Comparison of ENCODE assay signal across 13 cellular contexts in the genomic region with DNA sequence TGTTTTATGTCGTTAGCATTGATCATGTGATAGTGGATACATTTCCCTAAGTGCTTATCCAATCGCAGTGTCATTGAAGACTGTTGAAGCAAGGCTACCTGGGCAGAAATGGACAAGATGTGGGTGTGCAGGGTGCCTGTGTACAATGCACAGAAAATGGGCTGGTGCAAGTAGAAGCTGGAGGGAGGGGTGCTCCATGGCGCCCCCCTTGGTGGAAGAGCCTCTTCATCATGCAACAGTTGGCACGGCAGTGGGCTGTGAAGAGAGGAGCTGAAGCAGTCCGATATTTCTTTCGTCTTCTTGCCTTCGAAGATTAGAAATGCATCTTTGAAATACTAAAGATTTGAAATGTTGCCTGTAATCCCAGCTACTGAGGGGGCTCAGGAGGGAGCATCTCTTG.
A peak's percentile ranks its signal among the peaks of the same experiment; 100 is the strongest.
DNase-seq lines count a peak whose midpoint lies in the region; ATAC-seq and TF ChIP-seq lines count a peak whose summit lies in the region.
"Had no signal": no experiment of that assay in that cellular context is flagged by ENCODE, and none has a peak within 500 bp of the region (broad histone marks: within the 10 kb centered on the region; RNA-seq: fewer than 3 reads in every experiment).

No MANE protein-coding gene starts in this region.

- H3K4ac ChIP-seq in mesendoderm (ENCODE audit: low read depth, low read length) = no peak overlapping the region

- POLR2A ChIA-PET in GM10248 (lab: Yijun Ruan, JAX) = no interaction called here
- POLR2A ChIA-PET in WTC11 (lab: Charles Lee) = no interaction called here

- no peak overlapping the region for H3K27ac ChIP-seq in mesendoderm (ENCODE audit: low read depth, low read length)

- H4K8ac ChIP-seq in mesendoderm (ENCODE audit: low read depth, low read length) = no peak overlapping the region

- no peaks in the 10 kb centered on the region for H3K27me3 Mint-ChIP-seq in WTC11 (ENCODE audit: low read depth)

- no peaks in the 10 kb centered on the region for H3K36me3 ChIP-seq in mesendoderm (ENCODE audit: control insufficient read depth, insufficient read depth, low read length)

- H3K9me3 Mint-ChIP-seq in WTC11 = no peaks in the 10 kb centered on the region

- no peak overlapping the region for H3K9ac ChIP-seq in mesendoderm (ENCODE audit: low read length)

- peaks cover 24% of the 10 kb centered on the region for H3K4me1 Mint-ChIP-seq in WTC11

- H3K36me3 Mint-ChIP-seq in WTC11 = no peaks in the 10 kb centered on the region

- H3K79me1 ChIP-seq in mesendoderm (ENCODE audit: low read length) = no peaks in the 10 kb centered on the region

- no peak overlapping the region for H3K18ac ChIP-seq in mesendoderm (ENCODE audit: low read length)

- no peak overlapping the region for H3K27ac Mint-ChIP-seq in WTC11

- peaks cover under 1% of the 10 kb centered on the region for H3K4me1 ChIP-seq in mesendoderm (ENCODE audit: control insufficient read depth, low read depth, low read length)

- no peaks in the 10 kb centered on the region for H3K27me3 ChIP-seq in mesendoderm (ENCODE audit: insufficient read depth, low read length, poor library complexity)

- H2AK5ac ChIP-seq in mesendoderm (ENCODE audit: low read length) = no peak overlapping the region

- WGBS in mesendoderm (ENCODE audit: extremely low coverage, insufficient coverage, low lambda C conversion rate) = no CpG with 5 or more reads among the region's 7 CpGs

- CTCF ChIA-PET in GM10248 (lab: Yijun Ruan, JAX) = interaction anchor here (1.0 to 1.6 kb wide), 3 partner anchors 13 to 81 kb away, joined by 3 to 4 read pairs (median 3); no protein-coding TSS in a partner anchor
- CTCF ChIA-PET in WTC11 (lab: Charles Lee) = interaction anchor here (0.6 to 2.2 kb wide), 51 partner anchors 9 to 802 kb away, joined by 3 to 36 read pairs (median 4); a partner anchor contains a TSS

- TF ChIP-seq CTCF in GM10248 (IDR thresholded peaks at IDR 0.05; ENCODE audit: control extremely low read depth, extremely low read depth, low read depth, missing control alignments) (peak; percentile 31), HFF-Myc (IDR thresholded peaks at IDR 0.05; ENCODE audit: low read depth, low read length, missing control alignments) (peak; percentile 39), WTC11 (IDR thresholded peaks at IDR 0.05) (peak; percentile 83)

- no peak overlapping the region for H3K56ac ChIP-seq in mesendoderm (ENCODE audit: low read length)

- H3K79me2 ChIP-seq in mesendoderm (ENCODE audit: control insufficient read depth, insufficient read depth, low read length) = no peaks in the 10 kb centered on the region

- no peak overlapping the region for H2BK15ac ChIP-seq in mesendoderm (replicated peaks; ENCODE audit: low read depth)

- H3K4me3 ChIP-seq in HFF-Myc (replicated peaks; ENCODE audit: low read depth, low read length) (no peak overlapping the region), mesendoderm (ENCODE audit: low read length) (no peak overlapping the region)

- no peak overlapping the region for H3K4me2 ChIP-seq in mesendoderm (ENCODE audit: low read length)

- no peak for DNase-seq in GM10248 (ENCODE audit: extremely low spot score)
- DNase-seq in HFF-Myc (ENCODE audit: extremely low read depth, low read depth) = no peak
- DNase-seq in WTC11 (ENCODE audit: low spot score) = peak; percentile 68
- DNase-seq in mesendoderm = peak; percentile 19
- DNase-seq in amygdala (lab: John Stamatoyannopoulos, UW) = no peak
- DNase-seq: activated CD4-positive, alpha-beta T cell treated with anti-CD3 and anti-CD28 coated beads for 4 hours; activated effector memory CD4-positive, alpha-beta T cell treated with anti-CD3 and anti-CD28 coated beads, Interleukin-2, amount 50 U/mL, for 16 hours; MV-4-11; NCI-H446; SHP77 treated with DMSO at 0.1 percent for 48 hours had no signal

- no peak overlapping the region for H3K4me3 Mint-ChIP-seq in WTC11

- H3K23ac ChIP-seq in mesendoderm (ENCODE audit: low read length) = no peak overlapping the region

- ATAC-seq in WTC11 = peak; percentile 74
- no peak for ATAC-seq in GM21717 (IDR thresholded peaks at IDR 0.05; ENCODE audit: unreplicated experiment)
- no peak for ATAC-seq in HG02678 (IDR thresholded peaks at IDR 0.05; ENCODE audit: unreplicated experiment)
- ATAC-seq: sciatic nerve had no signal

- H2BK120ac ChIP-seq in mesendoderm (ENCODE audit: low read depth, low read length) = no peak overlapping the region

- no peak overlapping the region for H4K5ac ChIP-seq in mesendoderm (ENCODE audit: low read length)

- H2BK5ac ChIP-seq in mesendoderm (ENCODE audit: low read length) = no peak overlapping the region

TF ChIP-seq in WTC11, 78 proteins besides CTCF, POLR2A, EP300 and RAD21 (continues in another document):
- TF ChIP-seq ZNF416 (CRISPR knock-in tag; IDR thresholded peaks at IDR 0.05) (no peak), ZNF396 (CRISPR knock-in tag; IDR thresholded peaks at IDR 0.05; ENCODE audit: borderline replicate concordance) (no peak), CBFB (CRISPR knock-in tag; IDR thresholded peaks at IDR 0.05; ENCODE audit: low read depth) (no peak), ATF1 (CRISPR knock-in tag; IDR thresholded peaks at IDR 0.05) (no peak), SOX15 (CRISPR knock-in tag; IDR thresholded peaks at IDR 0.05) (no peak), ETV6 (CRISPR knock-in tag; IDR thresholded peaks at IDR 0.05) (no peak), MXD4 (CRISPR knock-in tag; IDR thresholded peaks at IDR 0.05; ENCODE audit: borderline replicate concordance) (no peak), TP53 (CRISPR knock-in tag; IDR thresholded peaks at IDR 0.05) (no peak), NFATC4 (CRISPR knock-in tag; IDR thresholded peaks at IDR 0.05) (no peak), ZNF219 (CRISPR knock-in tag; IDR thresholded peaks at IDR 0.05; ENCODE audit: borderline replicate concordance) (no peak), GTF2I (CRISPR knock-in tag; conservative IDR thresholded peaks at IDR 0.05) (no peak)
- TF ChIP-seq, protein P1, sequence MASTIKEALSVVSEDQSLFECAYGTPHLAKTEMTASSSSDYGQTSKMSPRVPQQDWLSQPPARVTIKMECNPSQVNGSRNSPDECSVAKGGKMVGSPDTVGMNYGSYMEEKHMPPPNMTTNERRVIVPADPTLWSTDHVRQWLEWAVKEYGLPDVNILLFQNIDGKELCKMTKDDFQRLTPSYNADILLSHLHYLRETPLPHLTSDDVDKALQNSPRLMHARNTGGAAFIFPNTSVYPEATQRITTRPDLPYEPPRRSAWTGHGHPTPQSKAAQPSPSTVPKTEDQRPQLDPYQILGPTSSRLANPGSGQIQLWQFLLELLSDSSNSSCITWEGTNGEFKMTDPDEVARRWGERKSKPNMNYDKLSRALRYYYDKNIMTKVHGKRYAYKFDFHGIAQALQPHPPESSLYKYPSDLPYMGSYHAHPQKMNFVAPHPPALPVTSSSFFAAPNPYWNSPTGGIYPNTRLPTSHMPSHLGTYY (CRISPR knock-in tag; IDR thresholded peaks at IDR 0.05) = no peak
- TF ChIP-seq, protein P2, sequence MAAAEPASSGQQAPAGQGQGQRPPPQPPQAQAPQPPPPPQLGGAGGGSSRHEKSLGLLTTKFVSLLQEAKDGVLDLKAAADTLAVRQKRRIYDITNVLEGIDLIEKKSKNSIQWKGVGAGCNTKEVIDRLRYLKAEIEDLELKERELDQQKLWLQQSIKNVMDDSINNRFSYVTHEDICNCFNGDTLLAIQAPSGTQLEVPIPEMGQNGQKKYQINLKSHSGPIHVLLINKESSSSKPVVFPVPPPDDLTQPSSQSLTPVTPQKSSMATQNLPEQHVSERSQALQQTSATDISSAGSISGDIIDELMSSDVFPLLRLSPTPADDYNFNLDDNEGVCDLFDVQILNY (CRISPR knock-in tag; IDR thresholded peaks at IDR 0.05) = no peak
- TF ChIP-seq, protein P3, sequence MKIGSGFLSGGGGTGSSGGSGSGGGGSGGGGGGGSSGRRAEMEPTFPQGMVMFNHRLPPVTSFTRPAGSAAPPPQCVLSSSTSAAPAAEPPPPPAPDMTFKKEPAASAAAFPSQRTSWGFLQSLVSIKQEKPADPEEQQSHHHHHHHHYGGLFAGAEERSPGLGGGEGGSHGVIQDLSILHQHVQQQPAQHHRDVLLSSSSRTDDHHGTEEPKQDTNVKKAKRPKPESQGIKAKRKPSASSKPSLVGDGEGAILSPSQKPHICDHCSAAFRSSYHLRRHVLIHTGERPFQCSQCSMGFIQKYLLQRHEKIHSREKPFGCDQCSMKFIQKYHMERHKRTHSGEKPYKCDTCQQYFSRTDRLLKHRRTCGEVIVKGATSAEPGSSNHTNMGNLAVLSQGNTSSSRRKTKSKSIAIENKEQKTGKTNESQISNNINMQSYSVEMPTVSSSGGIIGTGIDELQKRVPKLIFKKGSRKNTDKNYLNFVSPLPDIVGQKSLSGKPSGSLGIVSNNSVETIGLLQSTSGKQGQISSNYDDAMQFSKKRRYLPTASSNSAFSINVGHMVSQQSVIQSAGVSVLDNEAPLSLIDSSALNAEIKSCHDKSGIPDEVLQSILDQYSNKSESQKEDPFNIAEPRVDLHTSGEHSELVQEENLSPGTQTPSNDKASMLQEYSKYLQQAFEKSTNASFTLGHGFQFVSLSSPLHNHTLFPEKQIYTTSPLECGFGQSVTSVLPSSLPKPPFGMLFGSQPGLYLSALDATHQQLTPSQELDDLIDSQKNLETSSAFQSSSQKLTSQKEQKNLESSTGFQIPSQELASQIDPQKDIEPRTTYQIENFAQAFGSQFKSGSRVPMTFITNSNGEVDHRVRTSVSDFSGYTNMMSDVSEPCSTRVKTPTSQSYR (CRISPR knock-in tag; IDR thresholded peaks at IDR 0.05) = no peak
- TF ChIP-seq, protein P4, sequence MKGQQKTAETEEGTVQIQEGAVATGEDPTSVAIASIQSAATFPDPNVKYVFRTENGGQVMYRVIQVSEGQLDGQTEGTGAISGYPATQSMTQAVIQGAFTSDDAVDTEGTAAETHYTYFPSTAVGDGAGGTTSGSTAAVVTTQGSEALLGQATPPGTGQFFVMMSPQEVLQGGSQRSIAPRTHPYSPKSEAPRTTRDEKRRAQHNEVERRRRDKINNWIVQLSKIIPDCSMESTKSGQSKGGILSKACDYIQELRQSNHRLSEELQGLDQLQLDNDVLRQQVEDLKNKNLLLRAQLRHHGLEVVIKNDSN (CRISPR knock-in tag; IDR thresholded peaks at IDR 0.05) = no peak

Comparison
In these comparisons a context has a peak if more than half of its experiments do, and no peak if none do; other contexts are left out.
1. DNase-seq: peak in WTC11 (single experiment) and mesendoderm (single experiment); none in GM10248 (single experiment), HFF-Myc (single experiment) and amygdala (0 of 56).
2. CTCF ChIP-seq: peak in every context shown above with its lines; median percentile 83 in WTC11; 39 in HFF-Myc; 31 in GM10248.